ENCODE assay signal across 11 cellular contexts in genomic region chr4:20299515-20299914, GRCh38.
DNase-seq lines count a peak whose midpoint lies in the region; ATAC-seq lines count a peak whose summit lies in the region.
"Had no signal": no experiment of that assay in that cellular context is flagged by ENCODE, and none has a peak within 500 bp of the region (broad histone marks: within the 10 kb centered on the region; RNA-seq: fewer than 3 reads in every experiment).

No MANE protein-coding gene starts in this region.

- ATAC-seq in HG02759 (IDR thresholded peaks at IDR 0.05; ENCODE audit: unreplicated experiment) (no peak), HG02798 (IDR thresholded peaks at IDR 0.05; ENCODE audit: poor library complexity, unreplicated experiment) (no peak), HG02623 (IDR thresholded peaks at IDR 0.05; ENCODE audit: unreplicated experiment) (no peak)

- peak; percentile 29 for DNase-seq in Ammon's horn (ENCODE audit: low spot score)
- peak; percentile 12 for DNase-seq in KBM-7
- DNase-seq in astrocyte of the hippocampus (ENCODE audit: low read depth, low spot score), result peak; percentile 32
- peak; percentile 31 for DNase-seq in kidney tubule cell (ENCODE audit: low spot score)
- DNase-seq in NCI-H187 (lab: John Stamatoyannopoulos, UW), result no peak
- DNase-seq: activated CD4-positive, alpha-beta T cell treated with anti-CD3 and anti-CD28 coated beads for 48 hours; EL; naive B cell had no signal

- in situ Hi-C loops in KBM-7 (cut with MboI; ENCODE audit: low pct_unique_long_range_greater_than_20kb, low sequenced_read_pairs), result no loop called here

Comparison
In these comparisons a context has a peak if more than half of its experiments do, and no peak if none do; other contexts are left out.
1. DNase-seq: peak in Ammon's horn (single experiment), KBM-7 (single experiment), astrocyte of the hippocampus (single experiment) and kidney tubule cell (single experiment); none in NCI-H187 (0 of 2).